27 cellular contexts compared by ENCODE assay signal in genomic region chr16:25817295-25817694, GRCh38.
"Had no signal": no experiment of that assay in that cellular context is flagged by ENCODE, and none has a peak within 500 bp of the region (broad histone marks: within the 10 kb centered on the region; RNA-seq: fewer than 3 reads in every experiment).

No MANE protein-coding gene starts in this region.

- DNase-seq: stimulated activated CD4-positive, alpha-beta T cell treated with anti-CD3 and anti-CD28 coated beads, Interleukin-2, amount 100 ng/mL, for 48 hours; stimulated activated CD4-positive, alpha-beta T cell treated with anti-CD3 and anti-CD28 coated beads, Interleukin-4, amount 100 ng/mL, for 1 hour; stimulated activated CD4-positive, alpha-beta T cell treated with anti-CD3 and anti-CD28 coated beads, Interleukin-4, amount 100 ng/mL, for 24 hours; stimulated activated CD4-positive, alpha-beta T cell treated with anti-CD3 and anti-CD28 coated beads, Interleukin-4, amount 100 ng/mL, for 4 hours; stimulated activated CD8-positive, alpha-beta memory T cell treated with anti-CD3 and anti-CD28 coated beads, Interleukin-4, amount 100 ng/mL, for 48 hours; stimulated activated naive B cell treated with anti-CD40 and anti-IgM and Interleukin-4, amounts not matched to agents 10 μg/mL and 1 μg/mL and 100 μg/mL, for 72 hours; stimulated activated naive CD4-positive, alpha-beta T cell; stimulated activated naive CD4-positive, alpha-beta T cell treated with Interleukin-2 at 50 U/mL for 16 hours; stimulated activated naive CD8-positive, alpha-beta T cell treated with anti-CD3 and anti-CD28 coated beads, Interleukin-15, amount 100 ng/mL, for 72 hours; stimulated activated naive CD8-positive, alpha-beta T cell treated with anti-CD3 and anti-CD28 coated beads, Interleukin-15, Interleukin-2, amounts not matched to agents 100 U/mL and 50 U/mL, for 24 hours; stomach; substantia nigra; testis; thyroid gland; tibial artery; transverse colon; trophoblast cell; upper lobe of left lung; upper lobe of right lung; uterus had no signal

- ATAC-seq: stimulated activated effector memory CD8-positive, alpha-beta T cell treated with anti-CD3 and anti-CD28 coated beads, Interleukin-12 subunit alpha, Interleukin-12 subunit beta, amount 100 ng/mL, for 72 hours; stimulated activated memory B cell treated with anti-CD40 and anti-IgM and Interleukin-4, amounts not matched to agents 10 μg/mL and 1 μg/mL and 100 μg/mL, for 72 hours; stimulated activated naive B cell treated with anti-CD40 and anti-IgM and Interleukin-4, amounts not matched to agents 10 μg/mL and 1 μg/mL and 100 μg/mL, for 72 hours; stimulated activated naive CD8-positive, alpha-beta T cell treated with anti-CD3 and anti-CD28 coated beads, Interleukin-15, amount 100 ng/mL, for 72 hours; stimulated activated naive CD8-positive, alpha-beta T cell treated with anti-CD3 and anti-CD28 coated beads, Interleukin-15, Interleukin-2, amounts not matched to agents 100 U/mL and 50 U/mL, for 24 hours; upper lobe of right lung had no signal

- H3K36me3 ChIP-seq: stomach, suprapubic skin, thoracic aorta, thyroid gland, tibial artery, tibial nerve, transverse colon, upper lobe of left lung, upper lobe of right lung, uterus, vagina had no signal

- FAIRE-seq: urothelium cell line had no signal

- H3K27me3 ChIP-seq: stomach, suprapubic skin, testis, thyroid gland, tibial artery, tibial nerve, transverse colon, upper lobe of left lung, upper lobe of right lung, uterus, vagina had no signal

- H3K9me3 ChIP-seq: suprapubic skin, testis, thoracic aorta, thyroid gland, tibial artery, tibial nerve, transverse colon, upper lobe of left lung, upper lobe of right lung, uterus, vagina had no signal

- H3K4me3 ChIP-seq: stomach, suprapubic skin, testis, thoracic aorta, thyroid gland, tibial artery, tibial nerve, transverse colon, upper lobe of left lung, upper lobe of right lung, uterus, vagina had no signal

- H3K27ac ChIP-seq: stomach, suprapubic skin, testis, thoracic aorta, thyroid gland, tibial artery, tibial nerve, transverse colon, upper lobe of left lung, upper lobe of right lung, uterus, vagina had no signal

- H3K4me1 ChIP-seq: suprapubic skin, testis, thyroid gland, tibial artery, tibial nerve, transverse colon, upper lobe of left lung, upper lobe of right lung, uterus, vagina had no signal
